In genomic region chr18:26549103-26549485, GRCh38 we compare ENCODE assay signal across 8 cellular contexts. TPM values are rescaled to one million over a fixed set of nuclear protein-coding genes. Genes with fewer than 3 reads are reported as not detected.
DNase-seq lines count a peak whose midpoint lies in the region; ATAC-seq and TF ChIP-seq lines count a peak whose summit lies in the region.

No MANE protein-coding gene starts in this region.

- H3F3A ChIP-seq in MM.1S (ENCODE audit: insufficient read depth, low read length) = peaks cover 5% of the 10 kb centered on the region

- no peaks in the 10 kb centered on the region for H3K36me3 Mint-ChIP-seq in activated naive CD4-positive, alpha-beta T cell treated with anti-CD3 and anti-CD28 coated beads, Interleukin-2, amount 50 U/mL, for 72 hours

- TF ChIP-seq CTCF in MM.1S (IDR thresholded peaks at IDR 0.05; ENCODE audit: low read length) (no peak), heart left ventricle (IDR thresholded peaks at IDR 0.05) (no peak), prostate gland (IDR thresholded peaks at IDR 0.05) (no peak)

- H3K27ac ChIP-seq in MM.1S (ENCODE audit: low read length) (no peak overlapping the region), heart left ventricle (peak overlapping the region; percentile 48 to 83 (median 74)), prostate gland (peak overlapping the region; percentile 79 to 82)

- H3K36me3 ChIP-seq in MM.1S (replicated peaks; ENCODE audit: insufficient read depth, low read length) (no peaks in the 10 kb centered on the region), heart left ventricle (no peaks in the 10 kb centered on the region), prostate gland (no peaks in the 10 kb centered on the region)

- peak; percentile 36 to 38 for ATAC-seq in activated naive CD4-positive, alpha-beta T cell treated with anti-CD3 and anti-CD28 coated beads, Interleukin-2, amount 50 U/mL, for 72 hours
- ATAC-seq in heart left ventricle (peak; percentile 8 to 44 (median 24)), HG03457 (IDR thresholded peaks at IDR 0.05; ENCODE audit: unreplicated experiment) (no peak), HG03095 (IDR thresholded peaks at IDR 0.05; ENCODE audit: unreplicated experiment) (no peak)

- no peaks in the 10 kb centered on the region for H3K27me3 ChIP-seq in MM.1S (replicated peaks; ENCODE audit: insufficient read depth, low read length)
- H3K27me3 ChIP-seq in heart left ventricle = peaks cover 0 to 43% (median 14%) of the 10 kb centered on the region in 9 donors
- H3K27me3 ChIP-seq in prostate gland (replicated peaks; ENCODE audit: insufficient read depth) = no peaks in the 10 kb centered on the region

- H3K9me3 ChIP-seq in MM.1S (replicated peaks; ENCODE audit: insufficient read depth, low read length) (no peaks in the 10 kb centered on the region), heart left ventricle (no peaks in the 10 kb centered on the region), prostate gland (no peaks in the 10 kb centered on the region)

- intact Hi-C loops in heart left ventricle (cut with DNase I) = loop anchor here in 6 of 10 donors (2.0 to 10.0 kb wide), 6 partner anchors 94 to 164 kb away; no protein-coding TSS in a partner anchor
- intact Hi-C loops in prostate gland (cut with DNase I) = loop anchor here (5.0 to 10.0 kb wide), 3 partner anchors 103 to 324 kb away; partner anchors contain the start of gene TAF4B

- no peaks in the 10 kb centered on the region for H4K20me1 ChIP-seq in MM.1S (ENCODE audit: insufficient read depth, low read length)

- H3K9me2 ChIP-seq in MM.1S (replicated peaks; ENCODE audit: insufficient read depth, low read length) = no peaks in the 10 kb centered on the region

- peak; percentile 26 for DNase-seq in activated CD4-positive, alpha-beta T cell treated with anti-CD3 and anti-CD28 coated beads for 48 hours
- DNase-seq in activated CD4-positive, alpha-beta T cell treated with anti-CD3 and anti-CD28 coated beads for 4 hours = no peak
- DNase-seq in MM.1S = peak; percentile 26
- DNase-seq in activated naive CD4-positive, alpha-beta T cell treated with anti-CD3 and anti-CD28 coated beads, Interleukin-2, amount 50 U/mL, for 72 hours (ENCODE audit: low spot score in 2 of 2) = no peak
- DNase-seq in heart left ventricle = peak in 3 of 5 donors; percentile 37 to 68 (median 38)
- peak; percentile 61 for DNase-seq in prostate gland (ENCODE audit: low spot score)

- H3K9me3 Mint-ChIP-seq in activated naive CD4-positive, alpha-beta T cell treated with anti-CD3 and anti-CD28 coated beads, Interleukin-2, amount 50 U/mL, for 72 hours = no peaks in the 10 kb centered on the region

- H3K4me1 ChIP-seq in MM.1S (ENCODE audit: low read length) (peaks cover 4% of the 10 kb centered on the region; the same call in 1 of the 2 replicates), heart left ventricle (peaks cover 0 to 56% (median 34%) of the 10 kb centered on the region in 12 donors), prostate gland (replicated peaks) (no peaks in the 10 kb centered on the region)

- 0% methylated on average over 28 to 36 of the region's 36 CpGs for WGBS in heart left ventricle, 4 donors
- under 1% methylated on average over 30 of the region's 36 CpGs for WGBS in prostate gland

- TF ChIP-seq POLR2A in heart left ventricle (IDR thresholded peaks at IDR 0.05) = no peak
- peak; percentile 27 for TF ChIP-seq POLR2A in prostate gland (IDR thresholded peaks at IDR 0.05)

- H3K4me2 ChIP-seq in MM.1S (ENCODE audit: low read depth, low read length) = peak overlapping the region; percentile 96

- peaks cover 16% of the 10 kb centered on the region; the same call in 1 of the 2 replicates for H3K79me2 ChIP-seq in MM.1S (ENCODE audit: low read length)

- no peak overlapping the region for H3K27ac Mint-ChIP-seq in activated naive CD4-positive, alpha-beta T cell treated with anti-CD3 and anti-CD28 coated beads, Interleukin-2, amount 50 U/mL, for 72 hours

- H3K9ac ChIP-seq in MM.1S (ENCODE audit: low read length) = peak overlapping the region; percentile 59; the same call in 1 of the 2 replicates

- peak overlapping the region; percentile 88 for H2AFZ ChIP-seq in MM.1S (ENCODE audit: low read length)

- H3K4me3 ChIP-seq in MM.1S (ENCODE audit: low read length) (peak overlapping the region; percentile 76), heart left ventricle (peak overlapping the region; percentile 67 to 93 (median 77)), prostate gland (peak overlapping the region; percentile 66 to 69)

RNA-seq across cellular contexts. Expression of gene KCTD1, which starts 0.7 kb away (rescaled TPM):
- 1 to 10 TPM; 1.4 to 4.5 TPM for total RNA-seq in activated naive CD4-positive, alpha-beta T cell treated with anti-CD3 and anti-CD28 coated beads, Interleukin-2, amount 50 U/mL, for 72 hours
- 10 to 100 TPM in 4 of 9 donors, 1 to 10 TPM in 5; 8.4 to 21.8 (median 10.0) TPM for total RNA-seq in heart left ventricle
- 1 to 10 TPM; 4.8 to 7.8 TPM for polyA plus RNA-seq in heart left ventricle
- total RNA-seq in prostate gland = 10 to 100 TPM; 24.7 to 40.5 TPM

Comparison
In these comparisons a context has a peak if more than half of its experiments do, and no peak if none do; other contexts are left out.
1. DNase-seq: peak in activated CD4-positive, alpha-beta T cell treated with anti-CD3 and anti-CD28 coated beads for 48 hours (single experiment), MM.1S (single experiment), heart left ventricle (3 of 5) and prostate gland (single experiment); none in activated CD4-positive, alpha-beta T cell treated with anti-CD3 and anti-CD28 coated beads for 4 hours (0 of 2) and activated naive CD4-positive, alpha-beta T cell treated with anti-CD3 and anti-CD28 coated beads, Interleukin-2, amount 50 U/mL, for 72 hours (0 of 2).
2. ATAC-seq: peak in activated naive CD4-positive, alpha-beta T cell treated with anti-CD3 and anti-CD28 coated beads, Interleukin-2, amount 50 U/mL, for 72 hours (2 of 2) and heart left ventricle (4 of 4); none in HG03457 (single experiment) and HG03095 (single experiment).
3. Peak in every context shown above with its lines, with median percentiles within 50 percentile points of each other: H3K4me3 ChIP-seq.